21 cellular contexts compared by ENCODE assay signal in the genomic region with DNA sequence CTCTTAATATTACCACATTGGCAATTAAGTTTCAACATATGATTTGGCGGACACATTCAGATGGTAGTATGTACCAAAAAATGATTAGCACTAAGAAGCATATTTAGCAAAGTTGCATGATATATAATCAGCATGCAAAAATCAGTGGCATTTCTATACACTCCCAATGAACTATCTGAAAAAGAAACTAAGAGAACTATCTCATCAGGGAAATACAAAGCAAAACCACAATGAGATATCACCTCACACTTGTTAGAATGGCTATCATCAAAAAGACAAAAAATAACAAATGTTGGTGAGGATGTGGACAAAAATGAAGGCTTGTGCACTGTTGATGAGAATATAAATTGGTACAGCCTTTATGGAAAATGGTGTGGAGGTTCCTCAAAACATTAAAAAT. TPM values are rescaled to one million over a fixed set of nuclear protein-coding genes. Genes with fewer than 3 reads are reported as not detected.
DNase-seq lines count a peak whose midpoint lies in the region; ATAC-seq and TF ChIP-seq lines count a peak whose summit lies in the region.
"Had no signal": no experiment of that assay in that cellular context is flagged by ENCODE, and none has a peak within 500 bp of the region (broad histone marks: within the 10 kb centered on the region; RNA-seq: fewer than 3 reads in every experiment).

No MANE protein-coding gene starts in this region.

- no peaks in the 10 kb centered on the region for H3K9me3 Mint-ChIP-seq in immature natural killer cell

- H3K4me1 ChIP-seq in body of pancreas: no peaks in the 10 kb centered on the region

- H3K27me3 ChIP-seq in body of pancreas: no peaks in the 10 kb centered on the region
- H3K27me3 ChIP-seq: MG63 had no signal

- H3K4me1 Mint-ChIP-seq in immature natural killer cell: peaks cover 34 to 41% of the 10 kb centered on the region in 2 donors

- peak overlapping the region; percentile 7 to 68 (median 64) for H3K4me3 Mint-ChIP-seq in immature natural killer cell
- H3K4me3 Mint-ChIP-seq: T-helper 2 cell treated with Interferon-gamma antibody and Interleukin-4, amounts not matched to agents 5 μg/mL and 100 μg/mL, for 36 hours had no signal

- DNase-seq in immature natural killer cell (peak; percentile 28 to 37 (median 34)), NCI-H345 treated with DMSO at 0.1 percent for 48 hours (lab: John Stamatoyannopoulos, UW; ENCODE audit: unreplicated experiment) (no peak), ACHN (no peak), NCI-H2029 treated with DMSO at 0.1 percent for 48 hours (lab: John Stamatoyannopoulos, UW) (no peak), body of pancreas (no peak)
- DNase-seq: COR-L47, DMS153, EL, HCEC 1CT, Karpas-422, MG63, NCI-H1105, NCI-H1694, NCI-H226, NCI-H526, SW 1271 had no signal

- H3K27ac Mint-ChIP-seq in immature natural killer cell: peak overlapping the region; percentile 44 to 72 (median 62)
- H3K27ac Mint-ChIP-seq: T-helper 2 cell treated with Interferon-gamma antibody and Interleukin-4, amounts not matched to agents 5 μg/mL and 100 μg/mL, for 36 hours had no signal

- TF ChIP-seq CTCF in body of pancreas (IDR thresholded peaks at IDR 0.05): no peak

- ATAC-seq in GM18867 (IDR thresholded peaks at IDR 0.05; ENCODE audit: unreplicated experiment) (peak; percentile 42), GM21390 (IDR thresholded peaks at IDR 0.05; ENCODE audit: unreplicated experiment) (peak; percentile 48), HG03442 (IDR thresholded peaks at IDR 0.05; ENCODE audit: unreplicated experiment) (peak; percentile 19), body of pancreas (no peak)

- peaks cover 0 to under 1% (median 0%) of the 10 kb centered on the region in 3 donors for H3K36me3 Mint-ChIP-seq in immature natural killer cell

- H3K27ac ChIP-seq in body of pancreas: no peak overlapping the region
- H3K27ac ChIP-seq: C4-2B had no signal

- in situ Hi-C loops in ACHN (cut with HindIII; ENCODE audit: low pct_ligation_motif_present, low pct_unique_long_range_greater_than_20kb, low sequenced_read_pairs): no loop called here

- no peaks in the 10 kb centered on the region for H3K36me3 ChIP-seq in body of pancreas (replicated peaks in 1 of 2; ENCODE audit: insufficient read depth in 1 of 2, low read depth in 2 of 2)
- H3K36me3 ChIP-seq: MG63 had no signal

- H3K27me3 Mint-ChIP-seq in immature natural killer cell (ENCODE audit: low read depth in 3 of 3): peaks cover 0 to 3% (median 2%) of the 10 kb centered on the region in 3 donors

- 95 to 100% methylated on average over 1 of the region's 1 CpG for WGBS in body of pancreas, 2 donors

- H3K9me3 ChIP-seq in body of pancreas: peaks cover 0 to under 1% (median 0%) of the 10 kb centered on the region in 3 donors

- no peak overlapping the region for H3K4me3 ChIP-seq in body of pancreas
- H3K4me3 ChIP-seq: MG63 had no signal

- TF ChIP-seq POLR2A in body of pancreas (IDR thresholded peaks at IDR 0.05): no peak

- intact Hi-C loops in body of pancreas (cut with DNase I): no loop called here

RNA-seq across cellular contexts. Expression of a gene that starts 31.4 kb away (rescaled TPM):
- polyA plus RNA-seq in immature natural killer cell: 10 to 100 TPM; 15.6 to 19.2 (median 18.5) TPM
- 10 to 100 TPM in 1 of 2 donors, 1 to 10 TPM in 1; 6.9 to 26.2 TPM for total RNA-seq in body of pancreas

Comparison
In these comparisons a context has a peak if more than half of its experiments do, and no peak if none do; other contexts are left out.
1. DNase-seq: peak in immature natural killer cell (3 of 3); none in NCI-H345 treated with DMSO at 0.1 percent for 48 hours (single experiment), ACHN (single experiment), NCI-H2029 treated with DMSO at 0.1 percent for 48 hours (single experiment) and body of pancreas (0 of 4).